8 cellular contexts compared by ENCODE assay signal in genomic region chr10:51879238-51879637, GRCh38.
DNase-seq lines count a peak whose midpoint lies in the region; ATAC-seq and TF ChIP-seq lines count a peak whose summit lies in the region.

No MANE protein-coding gene starts in this region.

- no peaks in the 10 kb centered on the region for H3K79me2 ChIP-seq in PC-9 (ENCODE audit: low read depth)

- H3K27ac ChIP-seq in PC-9: no peak overlapping the region

- CTCF ChIA-PET in activated CD4-positive, alpha-beta T cell treated with anti-CD3 and anti-CD28 coated beads for 36 hours (lab: Charles Lee): no interaction called here
- CTCF ChIA-PET in PC-9 (lab: Charles Lee): no interaction called here

- intact Hi-C loops in activated CD4-positive, alpha-beta T cell treated with anti-CD3 and anti-CD28 coated beads for 36 hours (cut with DNase I, micrococcal nuclease): loop anchor here (1.0 to 5.0 kb wide), 3 partner anchors 46 to 182 kb away; partner anchors contain the start of gene CSTF2T (in 2 of the 2)
- intact Hi-C loops in PC-9 (cut with micrococcal nuclease; ENCODE audit: unreplicated experiment): no loop called here

- H3K27me3 ChIP-seq in PC-9 (ENCODE audit: insufficient read depth, low read depth): no peaks in the 10 kb centered on the region

- peak; percentile 40 for DNase-seq in activated CD4-positive, alpha-beta T cell treated with anti-CD3 and anti-CD28 coated beads for 36 hours
- no peak for DNase-seq in activated CD4-positive, alpha-beta T cell treated with anti-CD3 and anti-CD28 coated beads, Interleukin-2, amount 50 U/mL, for 1 hour
- DNase-seq in PC-9 (peak; percentile 6 to 64), epidermal melanocyte (ENCODE audit: insufficient read length, low spot score) (peak; percentile 28), retinal pigment epithelial cell (ENCODE audit: low read depth) (peak; percentile 52), mucosa of gallbladder (ENCODE audit: low spot score) (no peak), RPMI8226 (no peak)

- ATAC-seq in activated CD4-positive, alpha-beta T cell treated with anti-CD3 and anti-CD28 coated beads for 36 hours: peak; percentile 94
- peak; percentile 94 for ATAC-seq in HG02642 (IDR thresholded peaks at IDR 0.05; ENCODE audit: poor library complexity, unreplicated experiment)

- no peaks in the 10 kb centered on the region for H3K36me3 Mint-ChIP-seq in activated CD4-positive, alpha-beta T cell treated with anti-CD3 and anti-CD28 coated beads for 36 hours (ENCODE audit: low read depth)

- H3K4me3 Mint-ChIP-seq in activated CD4-positive, alpha-beta T cell treated with anti-CD3 and anti-CD28 coated beads for 36 hours: no peak overlapping the region

- POLR2A ChIA-PET in activated CD4-positive, alpha-beta T cell treated with anti-CD3 and anti-CD28 coated beads for 36 hours (lab: Charles Lee): no interaction called here
- POLR2A ChIA-PET in PC-9 (lab: Charles Lee; ENCODE audit: unreplicated experiment): no interaction called here

- TF ChIP-seq CTCF in PC-9 (conservative IDR thresholded peaks at IDR 0.05) (no peak), retinal pigment epithelial cell (conservative IDR thresholded peaks at IDR 0.05; ENCODE audit: low read depth, low read length) (no peak)

- H3F3A ChIP-seq in PC-9 (ENCODE audit: insufficient read depth, low read depth): no peaks in the 10 kb centered on the region; the same call in 1 of the 2 replicates

- no peaks in the 10 kb centered on the region for H3K36me3 ChIP-seq in PC-9 (ENCODE audit: low read depth)

- H3K9me2 ChIP-seq in PC-9 (ENCODE audit: insufficient read depth): no peaks in the 10 kb centered on the region

- H3K4me1 ChIP-seq in PC-9 (replicated peaks; ENCODE audit: insufficient read depth): no peaks in the 10 kb centered on the region

- no peaks in the 10 kb centered on the region for H4K20me1 ChIP-seq in PC-9 (ENCODE audit: insufficient read depth)

- H3K27me3 Mint-ChIP-seq in activated CD4-positive, alpha-beta T cell treated with anti-CD3 and anti-CD28 coated beads for 36 hours: no peaks in the 10 kb centered on the region

- H3K4me1 Mint-ChIP-seq in activated CD4-positive, alpha-beta T cell treated with anti-CD3 and anti-CD28 coated beads for 36 hours: peaks cover 17% of the 10 kb centered on the region

- no peak overlapping the region for H3K4me3 ChIP-seq in PC-9
- no peak overlapping the region for H3K4me3 ChIP-seq in retinal pigment epithelial cell (ENCODE audit: low read length)

- H3K9me3 Mint-ChIP-seq in activated CD4-positive, alpha-beta T cell treated with anti-CD3 and anti-CD28 coated beads for 36 hours (ENCODE audit: low read depth): no peaks in the 10 kb centered on the region

- H3K27ac Mint-ChIP-seq in activated CD4-positive, alpha-beta T cell treated with anti-CD3 and anti-CD28 coated beads for 36 hours: peak overlapping the region; percentile 4

- H3K9me3 ChIP-seq in PC-9 (ENCODE audit: insufficient read depth, low read depth): no peaks in the 10 kb centered on the region

- H2AFZ ChIP-seq in PC-9: no peak overlapping the region

- H3K4me2 ChIP-seq in PC-9: no peak overlapping the region

- no TSS peak for BruUV-seq in PC-9 (replicated peaks; lab: Mats Ljungman, UMichigan)

Comparison
In these comparisons a context has a peak if more than half of its experiments do, and no peak if none do; other contexts are left out.
1. DNase-seq: peak in activated CD4-positive, alpha-beta T cell treated with anti-CD3 and anti-CD28 coated beads for 36 hours (single experiment), PC-9 (2 of 2), epidermal melanocyte (single experiment) and retinal pigment epithelial cell (single experiment); none in activated CD4-positive, alpha-beta T cell treated with anti-CD3 and anti-CD28 coated beads, Interleukin-2, amount 50 U/mL, for 1 hour (single experiment), mucosa of gallbladder (single experiment) and RPMI8226 (single experiment).